Comparison of ENCODE assay signal across 1 cellular context in genomic region chr11:62438641-62439040, GRCh38.
A peak's percentile ranks its signal among the peaks of the same experiment; 100 is the strongest.
TF ChIP-seq lines count a peak whose summit lies in the region.

No MANE protein-coding gene starts in this region.

TF ChIP-seq in HepG2, 621 proteins besides CTCF, POLR2A, EP300 and RAD21 (continued from another document and continues in another):
- TF ChIP-seq TFAP4 (IDR thresholded peaks at IDR 0.05; ENCODE audit: borderline replicate concordance, low read depth) = peak; percentile 37; the same call in 1 of the 2 replicates
- TF ChIP-seq GFI1 (CRISPR knock-in tag; IDR thresholded peaks at IDR 0.05; ENCODE audit: borderline replicate concordance) = peak; percentile 47; the same call in 1 of the 2 replicates
- no peak for TF ChIP-seq CEBPB (IDR thresholded peaks at IDR 0.05; ENCODE audit: borderline replicate concordance, low read depth, low read length)
- TF ChIP-seq PRDM10 (CRISPR knock-in tag; IDR thresholded peaks at IDR 0.05; ENCODE audit: low read depth) = peak; percentile 93
- peak; percentile 40; the same call in 1 of the 2 replicates for TF ChIP-seq BCL6 (CRISPR knock-in tag; IDR thresholded peaks at IDR 0.05)
- peak; percentile 55 for TF ChIP-seq FOXA3 (CRISPR knock-in tag; IDR thresholded peaks at IDR 0.05)
- peak; percentile 94 for TF ChIP-seq ONECUT2 (CRISPR knock-in tag; IDR thresholded peaks at IDR 0.05)
- TF ChIP-seq PHF21A (CRISPR knock-in tag; IDR thresholded peaks at IDR 0.05) = peak; percentile 47; the same call in 1 of the 2 replicates
- TF ChIP-seq ARNTL (CRISPR knock-in tag; IDR thresholded peaks at IDR 0.05) = peak; percentile 39; the same call in 1 of the 2 replicates
- TF ChIP-seq NR2C2 (CRISPR knock-in tag; IDR thresholded peaks at IDR 0.05; ENCODE audit: borderline replicate concordance) = peak; percentile 34; the same call in 1 of the 2 replicates
- peak; percentile 86 for TF ChIP-seq MED1 (CRISPR knock-in tag; IDR thresholded peaks at IDR 0.05)
- no peak for TF ChIP-seq NCOA5 (CRISPR knock-in tag; IDR thresholded peaks at IDR 0.05)
- TF ChIP-seq MLX (CRISPR knock-in tag; IDR thresholded peaks at IDR 0.05) = peak; percentile 98
- no peak for TF ChIP-seq SOX13 (IDR thresholded peaks at IDR 0.05)
- peak in 1 of 2 experiments; percentile 62; a peak in 2 of 4 replicates for TF ChIP-seq SOX13 (CRISPR knock-in tag; conservative IDR thresholded peaks at IDR 0.05 in 1 of 2, IDR thresholded peaks at IDR 0.05 in 1 of 2)
- TF ChIP-seq NR2F6 (IDR thresholded peaks at IDR 0.05) = peak; percentile 53
- TF ChIP-seq NR2F6 (CRISPR knock-in tag; IDR thresholded peaks at IDR 0.05) = peak; percentile 57; the same call in 1 of the 2 replicates
- peak; percentile 52; the same call in 1 of the 2 replicates for TF ChIP-seq ZFX (CRISPR knock-in tag; IDR thresholded peaks at IDR 0.05; ENCODE audit: low read depth)
- peak; percentile 71; the same call in 1 of the 2 replicates for TF ChIP-seq AHDC1 (CRISPR knock-in tag; IDR thresholded peaks at IDR 0.05; ENCODE audit: borderline replicate concordance)
- no peak for TF ChIP-seq HOXA3 (CRISPR knock-in tag; IDR thresholded peaks at IDR 0.05)
- TF ChIP-seq NONO (IDR thresholded peaks at IDR 0.05) = no peak
- TF ChIP-seq NONO (CRISPR knock-in tag; conservative IDR thresholded peaks at IDR 0.05) = no peak
- TF ChIP-seq HIC2 (CRISPR knock-in tag; IDR thresholded peaks at IDR 0.05; ENCODE audit: low read depth) = 0 out of 2 replicates have a peak, but pooled peaks have one; percentile 40
- peak; percentile 74 for TF ChIP-seq PPARG (CRISPR knock-in tag; conservative IDR thresholded peaks at IDR 0.05)
- TF ChIP-seq XBP1 (CRISPR knock-in tag; IDR thresholded peaks at IDR 0.05) = no peak
- peak; percentile 61; the same call in 1 of the 2 replicates for TF ChIP-seq RXRB (CRISPR knock-in tag; IDR thresholded peaks at IDR 0.05; ENCODE audit: borderline replicate concordance)
- peak; percentile 34; the same call in 1 of the 2 replicates for TF ChIP-seq HNF1A (IDR thresholded peaks at IDR 0.05; ENCODE audit: low read depth)
- no peak for TF ChIP-seq HNF1A (CRISPR knock-in tag; IDR thresholded peaks at IDR 0.05; ENCODE audit: borderline replicate concordance)
- 0 out of 2 replicates have a peak, but pooled peaks have one; percentile 38 for TF ChIP-seq DMAP1 (CRISPR knock-in tag; IDR thresholded peaks at IDR 0.05)
- TF ChIP-seq SOX5 (CRISPR knock-in tag; IDR thresholded peaks at IDR 0.05; ENCODE audit: borderline replicate concordance) = peak; percentile 81
- peak; percentile 45; the same call in 1 of the 2 replicates for TF ChIP-seq HMG20A (CRISPR knock-in tag; IDR thresholded peaks at IDR 0.05; ENCODE audit: borderline replicate concordance)
- no peak for TF ChIP-seq YEATS4 (CRISPR knock-in tag; IDR thresholded peaks at IDR 0.05; ENCODE audit: borderline replicate concordance)
- TF ChIP-seq SAP130 (CRISPR knock-in tag; IDR thresholded peaks at IDR 0.05; ENCODE audit: low read depth) = peak; percentile 59
- peak; percentile 61 for TF ChIP-seq ARID5B (CRISPR knock-in tag; IDR thresholded peaks at IDR 0.05)
- no peak for TF ChIP-seq GABPA (IDR thresholded peaks at IDR 0.05; ENCODE audit: low read depth, low read length)
- peak; percentile 22; the same call in 1 of the 2 replicates for TF ChIP-seq GABPA (CRISPR knock-in tag; IDR thresholded peaks at IDR 0.05; ENCODE audit: low read depth)
- TF ChIP-seq GATAD2A (CRISPR knock-in tag; IDR thresholded peaks at IDR 0.05) = peak; percentile 77; the same call in 1 of the 2 replicates
- TF ChIP-seq ZNF691 (CRISPR knock-in tag; IDR thresholded peaks at IDR 0.05; ENCODE audit: borderline replicate concordance, low read depth) = no peak
